3 cellular contexts compared by ENCODE assay signal in the genomic region with DNA sequence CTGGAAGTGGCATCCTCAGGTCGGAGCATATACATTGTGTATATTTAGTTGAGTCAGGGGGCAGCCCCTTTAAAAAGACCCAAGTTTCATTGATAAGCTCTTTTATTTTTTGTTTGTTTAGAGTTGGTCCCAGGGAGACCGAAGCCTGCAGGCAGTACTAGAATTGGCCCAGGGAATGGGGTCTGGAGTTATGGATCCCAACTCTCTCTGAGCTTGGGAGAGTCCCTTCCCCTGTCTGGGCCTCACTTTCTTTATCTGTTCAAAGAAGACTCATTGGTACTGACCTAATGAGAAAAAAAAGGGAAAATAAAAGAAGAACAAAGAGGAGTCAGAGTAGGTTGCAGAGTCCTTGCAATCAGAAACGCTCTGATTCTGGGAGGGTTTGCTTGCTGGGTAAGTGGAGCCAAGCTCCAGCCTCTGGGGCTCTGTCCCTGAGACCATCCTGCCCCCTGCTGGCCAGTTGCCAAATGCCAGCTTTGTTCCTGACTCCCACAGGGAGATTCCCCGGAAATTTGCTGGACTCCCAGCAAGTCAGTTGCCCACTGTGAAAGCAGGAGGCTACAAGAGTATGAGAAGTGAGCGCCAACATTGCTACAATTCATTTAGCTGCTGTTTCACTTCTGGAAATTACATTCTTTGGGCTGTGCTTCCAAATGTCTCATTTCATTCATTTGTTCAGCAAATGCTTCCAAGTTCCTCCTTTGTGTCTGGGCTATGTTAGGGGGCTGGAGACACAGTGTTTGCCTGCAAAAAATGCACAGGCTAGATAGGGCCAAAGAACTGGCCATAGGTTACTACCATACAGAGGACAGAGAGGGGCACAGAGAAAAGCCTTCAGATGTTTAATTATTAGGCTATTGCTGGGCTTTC.
TF ChIP-seq lines count a peak whose summit lies in the region.

No MANE protein-coding gene starts in this region.

TF ChIP-seq in GM23338, 12 proteins besides CTCF, POLR2A, EP300 and RAD21 (continued from another document and continues in another):
- TF ChIP-seq POLR2AphosphoS5 (IDR thresholded peaks at IDR 0.05; ENCODE audit: low read depth) (no peak), JUNB (IDR thresholded peaks at IDR 0.05; ENCODE audit: unreplicated experiment) (no peak), NANOG (IDR thresholded peaks at IDR 0.05; ENCODE audit: borderline replicate concordance) (no peak), STAT1 (IDR thresholded peaks at IDR 0.05; ENCODE audit: unreplicated experiment) (no peak), EZH2 (IDR thresholded peaks at IDR 0.05; ENCODE audit: low read depth, unreplicated experiment) (no peak), ZNF331 (CRISPR knock-in tag; IDR thresholded peaks at IDR 0.05; ENCODE audit: low read depth) (no peak)
- TF ChIP-seq, protein P1, sequence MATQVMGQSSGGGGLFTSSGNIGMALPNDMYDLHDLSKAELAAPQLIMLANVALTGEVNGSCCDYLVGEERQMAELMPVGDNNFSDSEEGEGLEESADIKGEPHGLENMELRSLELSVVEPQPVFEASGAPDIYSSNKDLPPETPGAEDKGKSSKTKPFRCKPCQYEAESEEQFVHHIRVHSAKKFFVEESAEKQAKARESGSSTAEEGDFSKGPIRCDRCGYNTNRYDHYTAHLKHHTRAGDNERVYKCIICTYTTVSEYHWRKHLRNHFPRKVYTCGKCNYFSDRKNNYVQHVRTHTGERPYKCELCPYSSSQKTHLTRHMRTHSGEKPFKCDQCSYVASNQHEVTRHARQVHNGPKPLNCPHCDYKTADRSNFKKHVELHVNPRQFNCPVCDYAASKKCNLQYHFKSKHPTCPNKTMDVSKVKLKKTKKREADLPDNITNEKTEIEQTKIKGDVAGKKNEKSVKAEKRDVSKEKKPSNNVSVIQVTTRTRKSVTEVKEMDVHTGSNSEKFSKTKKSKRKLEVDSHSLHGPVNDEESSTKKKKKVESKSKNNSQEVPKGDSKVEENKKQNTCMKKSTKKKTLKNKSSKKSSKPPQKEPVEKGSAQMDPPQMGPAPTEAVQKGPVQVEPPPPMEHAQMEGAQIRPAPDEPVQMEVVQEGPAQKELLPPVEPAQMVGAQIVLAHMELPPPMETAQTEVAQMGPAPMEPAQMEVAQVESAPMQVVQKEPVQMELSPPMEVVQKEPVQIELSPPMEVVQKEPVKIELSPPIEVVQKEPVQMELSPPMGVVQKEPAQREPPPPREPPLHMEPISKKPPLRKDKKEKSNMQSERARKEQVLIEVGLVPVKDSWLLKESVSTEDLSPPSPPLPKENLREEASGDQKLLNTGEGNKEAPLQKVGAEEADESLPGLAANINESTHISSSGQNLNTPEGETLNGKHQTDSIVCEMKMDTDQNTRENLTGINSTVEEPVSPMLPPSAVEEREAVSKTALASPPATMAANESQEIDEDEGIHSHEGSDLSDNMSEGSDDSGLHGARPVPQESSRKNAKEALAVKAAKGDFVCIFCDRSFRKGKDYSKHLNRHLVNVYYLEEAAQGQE (IDR thresholded peaks at IDR 0.05; ENCODE audit: unreplicated experiment), result no peak

TF ChIP-seq in WTC11, 78 proteins besides CTCF, POLR2A, EP300 and RAD21 (continued from another document):
- TF ChIP-seq, protein P2, sequence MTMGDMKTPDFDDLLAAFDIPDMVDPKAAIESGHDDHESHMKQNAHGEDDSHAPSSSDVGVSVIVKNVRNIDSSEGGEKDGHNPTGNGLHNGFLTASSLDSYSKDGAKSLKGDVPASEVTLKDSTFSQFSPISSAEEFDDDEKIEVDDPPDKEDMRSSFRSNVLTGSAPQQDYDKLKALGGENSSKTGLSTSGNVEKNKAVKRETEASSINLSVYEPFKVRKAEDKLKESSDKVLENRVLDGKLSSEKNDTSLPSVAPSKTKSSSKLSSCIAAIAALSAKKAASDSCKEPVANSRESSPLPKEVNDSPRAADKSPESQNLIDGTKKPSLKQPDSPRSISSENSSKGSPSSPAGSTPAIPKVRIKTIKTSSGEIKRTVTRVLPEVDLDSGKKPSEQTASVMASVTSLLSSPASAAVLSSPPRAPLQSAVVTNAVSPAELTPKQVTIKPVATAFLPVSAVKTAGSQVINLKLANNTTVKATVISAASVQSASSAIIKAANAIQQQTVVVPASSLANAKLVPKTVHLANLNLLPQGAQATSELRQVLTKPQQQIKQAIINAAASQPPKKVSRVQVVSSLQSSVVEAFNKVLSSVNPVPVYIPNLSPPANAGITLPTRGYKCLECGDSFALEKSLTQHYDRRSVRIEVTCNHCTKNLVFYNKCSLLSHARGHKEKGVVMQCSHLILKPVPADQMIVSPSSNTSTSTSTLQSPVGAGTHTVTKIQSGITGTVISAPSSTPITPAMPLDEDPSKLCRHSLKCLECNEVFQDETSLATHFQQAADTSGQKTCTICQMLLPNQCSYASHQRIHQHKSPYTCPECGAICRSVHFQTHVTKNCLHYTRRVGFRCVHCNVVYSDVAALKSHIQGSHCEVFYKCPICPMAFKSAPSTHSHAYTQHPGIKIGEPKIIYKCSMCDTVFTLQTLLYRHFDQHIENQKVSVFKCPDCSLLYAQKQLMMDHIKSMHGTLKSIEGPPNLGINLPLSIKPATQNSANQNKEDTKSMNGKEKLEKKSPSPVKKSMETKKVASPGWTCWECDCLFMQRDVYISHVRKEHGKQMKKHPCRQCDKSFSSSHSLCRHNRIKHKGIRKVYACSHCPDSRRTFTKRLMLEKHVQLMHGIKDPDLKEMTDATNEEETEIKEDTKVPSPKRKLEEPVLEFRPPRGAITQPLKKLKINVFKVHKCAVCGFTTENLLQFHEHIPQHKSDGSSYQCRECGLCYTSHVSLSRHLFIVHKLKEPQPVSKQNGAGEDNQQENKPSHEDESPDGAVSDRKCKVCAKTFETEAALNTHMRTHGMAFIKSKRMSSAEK (CRISPR knock-in tag; IDR thresholded peaks at IDR 0.05; ENCODE audit: borderline replicate concordance), result no peak; the same call in 1 of the 2 replicates
- TF ChIP-seq TEAD4 (CRISPR knock-in tag; IDR thresholded peaks at IDR 0.05), result no peak
- no peak for TF ChIP-seq CBFB (CRISPR knock-in tag; IDR thresholded peaks at IDR 0.05; ENCODE audit: low read depth)
- TF ChIP-seq GTF2I (CRISPR knock-in tag; conservative IDR thresholded peaks at IDR 0.05), result no peak
- TF ChIP-seq NR2C2 (CRISPR knock-in tag; IDR thresholded peaks at IDR 0.05), result no peak
- no peak for TF ChIP-seq TEAD1 (CRISPR knock-in tag; IDR thresholded peaks at IDR 0.05)
- TF ChIP-seq, protein P3, sequence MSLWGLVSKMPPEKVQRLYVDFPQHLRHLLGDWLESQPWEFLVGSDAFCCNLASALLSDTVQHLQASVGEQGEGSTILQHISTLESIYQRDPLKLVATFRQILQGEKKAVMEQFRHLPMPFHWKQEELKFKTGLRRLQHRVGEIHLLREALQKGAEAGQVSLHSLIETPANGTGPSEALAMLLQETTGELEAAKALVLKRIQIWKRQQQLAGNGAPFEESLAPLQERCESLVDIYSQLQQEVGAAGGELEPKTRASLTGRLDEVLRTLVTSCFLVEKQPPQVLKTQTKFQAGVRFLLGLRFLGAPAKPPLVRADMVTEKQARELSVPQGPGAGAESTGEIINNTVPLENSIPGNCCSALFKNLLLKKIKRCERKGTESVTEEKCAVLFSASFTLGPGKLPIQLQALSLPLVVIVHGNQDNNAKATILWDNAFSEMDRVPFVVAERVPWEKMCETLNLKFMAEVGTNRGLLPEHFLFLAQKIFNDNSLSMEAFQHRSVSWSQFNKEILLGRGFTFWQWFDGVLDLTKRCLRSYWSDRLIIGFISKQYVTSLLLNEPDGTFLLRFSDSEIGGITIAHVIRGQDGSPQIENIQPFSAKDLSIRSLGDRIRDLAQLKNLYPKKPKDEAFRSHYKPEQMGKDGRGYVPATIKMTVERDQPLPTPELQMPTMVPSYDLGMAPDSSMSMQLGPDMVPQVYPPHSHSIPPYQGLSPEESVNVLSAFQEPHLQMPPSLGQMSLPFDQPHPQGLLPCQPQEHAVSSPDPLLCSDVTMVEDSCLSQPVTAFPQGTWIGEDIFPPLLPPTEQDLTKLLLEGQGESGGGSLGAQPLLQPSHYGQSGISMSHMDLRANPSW (CRISPR knock-in tag; conservative IDR thresholded peaks at IDR 0.05; ENCODE audit: low read depth), result no peak

TF ChIP-seq in liver, 16 proteins besides CTCF, POLR2A, EP300 and RAD21:
- TF ChIP-seq, protein P1 (IDR thresholded peaks at IDR 0.05), result no peak
- TF ChIP-seq, protein P4, sequence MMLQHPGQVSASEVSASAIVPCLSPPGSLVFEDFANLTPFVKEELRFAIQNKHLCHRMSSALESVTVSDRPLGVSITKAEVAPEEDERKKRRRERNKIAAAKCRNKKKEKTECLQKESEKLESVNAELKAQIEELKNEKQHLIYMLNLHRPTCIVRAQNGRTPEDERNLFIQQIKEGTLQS (IDR thresholded peaks at IDR 0.05), result no peak
- TF ChIP-seq HNF4A (conservative IDR thresholded peaks at IDR 0.05) (no peak), SP1 (IDR thresholded peaks at IDR 0.05) (no peak), FOXA1 (IDR thresholded peaks at IDR 0.05) (no peak), JUND (IDR thresholded peaks at IDR 0.05) (no peak), GABPA (IDR thresholded peaks at IDR 0.05 in 1 of 2, conservative IDR thresholded peaks at IDR 0.05 in 1 of 2) (no peak), FOXA2 (IDR thresholded peaks at IDR 0.05) (no peak), NR2F2 (IDR thresholded peaks at IDR 0.05) (no peak), EGR1 (IDR thresholded peaks at IDR 0.05; ENCODE audit: low read depth in 2 of 2) (no peak), YY1 (IDR thresholded peaks at IDR 0.05) (no peak), HNF4G (IDR thresholded peaks at IDR 0.05) (no peak), TAF1 (conservative IDR thresholded peaks at IDR 0.05) (no peak), RXRA (IDR thresholded peaks at IDR 0.05) (no peak)
- TF ChIP-seq, protein P5, sequence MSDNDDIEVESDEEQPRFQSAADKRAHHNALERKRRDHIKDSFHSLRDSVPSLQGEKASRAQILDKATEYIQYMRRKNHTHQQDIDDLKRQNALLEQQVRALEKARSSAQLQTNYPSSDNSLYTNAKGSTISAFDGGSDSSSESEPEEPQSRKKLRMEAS (IDR thresholded peaks at IDR 0.05), result no peak
- TF ChIP-seq, protein P6, sequence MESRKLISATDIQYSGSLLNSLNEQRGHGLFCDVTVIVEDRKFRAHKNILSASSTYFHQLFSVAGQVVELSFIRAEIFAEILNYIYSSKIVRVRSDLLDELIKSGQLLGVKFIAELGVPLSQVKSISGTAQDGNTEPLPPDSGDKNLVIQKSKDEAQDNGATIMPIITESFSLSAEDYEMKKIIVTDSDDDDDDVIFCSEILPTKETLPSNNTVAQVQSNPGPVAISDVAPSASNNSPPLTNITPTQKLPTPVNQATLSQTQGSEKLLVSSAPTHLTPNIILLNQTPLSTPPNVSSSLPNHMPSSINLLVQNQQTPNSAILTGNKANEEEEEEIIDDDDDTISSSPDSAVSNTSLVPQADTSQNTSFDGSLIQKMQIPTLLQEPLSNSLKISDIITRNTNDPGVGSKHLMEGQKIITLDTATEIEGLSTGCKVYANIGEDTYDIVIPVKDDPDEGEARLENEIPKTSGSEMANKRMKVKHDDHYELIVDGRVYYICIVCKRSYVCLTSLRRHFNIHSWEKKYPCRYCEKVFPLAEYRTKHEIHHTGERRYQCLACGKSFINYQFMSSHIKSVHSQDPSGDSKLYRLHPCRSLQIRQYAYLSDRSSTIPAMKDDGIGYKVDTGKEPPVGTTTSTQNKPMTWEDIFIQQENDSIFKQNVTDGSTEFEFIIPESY (IDR thresholded peaks at IDR 0.05), result no peak
